Comparison of ENCODE assay signal across 15 cellular contexts in the genomic region with DNA sequence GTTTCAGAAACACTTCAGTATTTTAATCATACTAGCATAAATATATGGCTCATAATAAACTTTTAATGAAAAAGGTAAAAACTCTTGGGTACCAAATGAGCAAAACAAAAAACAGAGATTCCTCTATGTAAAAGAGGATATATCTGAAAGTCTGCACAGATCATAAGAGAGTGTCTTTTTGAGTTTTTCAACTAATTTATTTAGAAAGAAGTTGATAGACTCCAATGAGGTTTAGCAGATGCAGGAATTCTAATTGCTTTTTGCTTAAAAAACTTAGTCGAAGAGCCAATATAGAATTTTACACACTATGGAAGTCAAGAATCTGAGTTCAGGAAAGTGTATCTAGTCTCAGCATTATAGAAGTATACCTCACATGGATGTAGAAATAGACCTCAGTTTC. TPM values are rescaled to one million over a fixed set of nuclear protein-coding genes. Genes with fewer than 3 reads are reported as not detected.
DNase-seq lines count a peak whose midpoint lies in the region; ATAC-seq and TF ChIP-seq lines count a peak whose summit lies in the region.
"Had no signal": no experiment of that assay in that cellular context is flagged by ENCODE, and none has a peak within 500 bp of the region (broad histone marks: within the 10 kb centered on the region; RNA-seq: fewer than 3 reads in every experiment).

No MANE protein-coding gene starts in this region.

- no peaks in the 10 kb centered on the region for H3K9me3 ChIP-seq in lower lobe of right lung
- H3K9me3 ChIP-seq in smooth muscle cell (replicated peaks; ENCODE audit: low read depth) = no peaks in the 10 kb centered on the region
- H3K9me3 ChIP-seq: Caco-2 had no signal

- H3F3A ChIP-seq in smooth muscle cell (ENCODE audit: low read depth) = peaks cover 11% of the 10 kb centered on the region

- H3K4me1 ChIP-seq in lower lobe of right lung = peaks cover 26% of the 10 kb centered on the region
- H3K4me1 ChIP-seq in smooth muscle cell (ENCODE audit: low read depth) = peaks cover 44% of the 10 kb centered on the region

- peak overlapping the region; percentile 78 for H3K4me2 ChIP-seq in smooth muscle cell

- H3K9ac ChIP-seq in smooth muscle cell (ENCODE audit: low read depth) = no peak overlapping the region

- H3K79me2 ChIP-seq in smooth muscle cell (ENCODE audit: low read depth) = peaks cover 65% of the 10 kb centered on the region

- DNase-seq in NCI-H510A treated with DMSO at 0.1 percent for 48 hours (lab: John Stamatoyannopoulos, UW) = peak; percentile 24
- no peak for DNase-seq in NCI-H510A (lab: John Stamatoyannopoulos, UW)
- DNase-seq in NCI-H69 (lab: John Stamatoyannopoulos, UW) = peak; percentile 46
- DNase-seq in lower lobe of right lung = no peak
- no peak for DNase-seq in smooth muscle cell (lab: John Stamatoyannopoulos, UW; ENCODE audit: unreplicated experiment)
- DNase-seq in hepatic stellate cell (ENCODE audit: low spot score) = no peak
- DNase-seq in left colon = no peak
- DNase-seq: activated CD4-positive, alpha-beta T cell treated with anti-CD3 and anti-CD28 coated beads for 4 hours; Caco-2; caudate nucleus; effector memory CD8-positive, alpha-beta T cell; midbrain; T-helper 17 cell had no signal

- TF ChIP-seq CTCF in lower lobe of right lung (IDR thresholded peaks at IDR 0.05) = no peak
- TF ChIP-seq CTCF in smooth muscle cell (IDR thresholded peaks at IDR 0.05; ENCODE audit: borderline replicate concordance, insufficient read depth, poor library complexity, severe bottlenecking) = no peak

- peaks cover 3% of the 10 kb centered on the region for H4K20me1 ChIP-seq in smooth muscle cell (ENCODE audit: low read depth)

- H3K27me3 ChIP-seq in lower lobe of right lung (ENCODE audit: low read depth) = no peaks in the 10 kb centered on the region
- H3K27me3 ChIP-seq in smooth muscle cell (ENCODE audit: low read depth) = no peaks in the 10 kb centered on the region

- 41% methylated on average over 1 of the region's 1 CpG for WGBS in smooth muscle cell (ENCODE audit: low lambda C conversion rate)

- H3K4me3 ChIP-seq in lower lobe of right lung = no peak overlapping the region
- no peak overlapping the region for H3K4me3 ChIP-seq in smooth muscle cell

- ATAC-seq in lower lobe of right lung = no peak
- ATAC-seq in HG02885 (IDR thresholded peaks at IDR 0.05; ENCODE audit: poor library complexity, unreplicated experiment) = no peak
- no peak for ATAC-seq in left colon
- ATAC-seq: activated naive CD4-positive, alpha-beta T cell treated with anti-CD3 and anti-CD28 coated beads, Interleukin-2, amount 50 U/mL, for 72 hours; effector memory CD8-positive, alpha-beta T cell; T-helper 17 cell had no signal

- H3K27ac ChIP-seq in lower lobe of right lung (peak overlapping the region; percentile 9), smooth muscle cell (ENCODE audit: low read depth) (peak overlapping the region; percentile 37)

- intact Hi-C loops in lower lobe of right lung (cut with DNase I) = no loop called here
- intact Hi-C loops in left colon (cut with DNase I, micrococcal nuclease) = no loop called here

- no peak overlapping the region for H2AFZ ChIP-seq in smooth muscle cell (ENCODE audit: low read depth)

- no peaks in the 10 kb centered on the region for H3K36me3 ChIP-seq in lower lobe of right lung
- H3K36me3 ChIP-seq in smooth muscle cell (ENCODE audit: low read depth) = no peaks in the 10 kb centered on the region

RNA-seq across cellular contexts. Expression of gene MLLT10, which starts 3.4 kb away (rescaled TPM):
- total RNA-seq in lower lobe of right lung (48.8 TPM), smooth muscle cell (43.6 and 44.6 TPM in 2 replicates), left colon (10 to 100 TPM; 23.8 to 31.5 TPM)
- 6.8 and 10.8 TPM in 2 replicates for polyA plus RNA-seq in smooth muscle cell

RNA-seq across cellular contexts. Expression of gene SKIDA1, which starts 5.1 kb away (rescaled TPM):
- 0.95 TPM for total RNA-seq in lower lobe of right lung
- 1.2 and 1.8 TPM in 2 replicates for total RNA-seq in smooth muscle cell
- 0.50 and 0.53 TPM in 2 replicates for polyA plus RNA-seq in smooth muscle cell
- total RNA-seq in left colon = under 1 TPM in 1 of 2 donors, not detected in 1; 0.95 TPM

Comparison
In these comparisons a context has a peak if more than half of its experiments do, and no peak if none do; other contexts are left out.
1. DNase-seq: peak in NCI-H510A treated with DMSO at 0.1 percent for 48 hours (single experiment) and NCI-H69 (single experiment); none in NCI-H510A (single experiment), lower lobe of right lung (single experiment), smooth muscle cell (single experiment), hepatic stellate cell (single experiment) and left colon (0 of 2).